In genomic region chr10:65838811-65839210, GRCh38 we compare ENCODE assay signal across 31 cellular contexts.
"Had no signal": no experiment of that assay in that cellular context is flagged by ENCODE, and none has a peak within 500 bp of the region (broad histone marks: within the 10 kb centered on the region; RNA-seq: fewer than 3 reads in every experiment).

No MANE protein-coding gene starts in this region.

- DNase-seq: activated CD4-positive, alpha-beta memory T cell treated with anti-CD3 and anti-CD28 coated beads, Interleukin-2, amount 10 ng/mL, durations not matched to agents 7 days and 5 days; activated CD4-positive, alpha-beta T cell treated with anti-CD3 and anti-CD28 coated beads for 1 hour; activated CD4-positive, alpha-beta T cell treated with anti-CD3 and anti-CD28 coated beads for 48 hours; activated CD4-positive, CD25-positive, alpha-beta regulatory T cell; activated CD8-positive, alpha-beta memory T cell treated with anti-CD3 and anti-CD28 coated beads for 24 hours; activated CD8-positive, alpha-beta memory T cell treated with anti-CD3 and anti-CD28 coated beads, Interleukin-2, amount 10 ng/mL, durations not matched to agents 7 days and 5 days; activated CD8-positive, alpha-beta memory T cell treated with anti-CD3 and anti-CD28 coated beads, Interleukin-2, amount 50 U/mL, for 48 hours; activated effector memory CD4-positive, alpha-beta T cell treated with Interleukin-2 at 50 U/mL for 16 hours; activated naive CD4-positive, alpha-beta T cell; activated naive CD4-positive, alpha-beta T cell treated with anti-CD3 and anti-CD28 coated beads, Interleukin-2, amount 50 U/mL, for 16 hours; activated naive CD8-positive, alpha-beta T cell treated with anti-CD3 and anti-CD28 coated beads for 36 hours; activated T-cell treated with anti-CD3 and anti-CD28 coated beads, Interleukin-2, amount 50 U/mL, for 48 hours; amniotic stem cell; aorta; NCI-H1105; NCI-H1417 treated with DMSO at 0.1 percent for 48 hours; NCI-H187 treated with DMSO at 0.1 percent for 48 hours; NCI-H2081; NCI-H226; NCI-H446 treated with DMSO at 0.1 percent for 48 hours; NCI-H524; NCI-H69; OCI-M1; Peyer's patch; RPMI8226; SHP77 treated with DMSO at 0.1 percent for 48 hours; T-helper 1 cell; T1000; WERI-Rb-1 had no signal

- H3K27me3 ChIP-seq: Peyer's patch had no signal

- H3K4me1 ChIP-seq: Peyer's patch had no signal

- H3K27me3 Mint-ChIP-seq: activated CD4-positive, alpha-beta memory T cell treated with anti-CD3 and anti-CD28 coated beads, Interleukin-2, amount 10 ng/mL, durations not matched to agents 7 days and 5 days; activated CD8-positive, alpha-beta memory T cell treated with anti-CD3 and anti-CD28 coated beads, Interleukin-2, amount 10 ng/mL, durations not matched to agents 7 days and 5 days; activated naive CD8-positive, alpha-beta T cell treated with anti-CD3 and anti-CD28 coated beads for 36 hours had no signal

- H3K27ac ChIP-seq: Peyer's patch, WERI-Rb-1 had no signal

- H3K27ac Mint-ChIP-seq: activated CD4-positive, alpha-beta memory T cell treated with anti-CD3 and anti-CD28 coated beads, Interleukin-2, amount 10 ng/mL, durations not matched to agents 7 days and 5 days; activated CD8-positive, alpha-beta memory T cell treated with anti-CD3 and anti-CD28 coated beads, Interleukin-2, amount 10 ng/mL, durations not matched to agents 7 days and 5 days; activated naive CD8-positive, alpha-beta T cell treated with anti-CD3 and anti-CD28 coated beads for 36 hours had no signal

- H3K4me3 ChIP-seq: K562, Peyer's patch had no signal

- ATAC-seq: activated CD8-positive, alpha-beta memory T cell treated with anti-CD3 and anti-CD28 coated beads, Interleukin-2, amount 10 ng/mL, durations not matched to agents 7 days and 5 days; K562; SK-N-SH treated with all-trans-retinoic acid at 6 μM for 48 hours had no signal

- H3K4me1 Mint-ChIP-seq: activated CD4-positive, alpha-beta memory T cell treated with anti-CD3 and anti-CD28 coated beads, Interleukin-2, amount 10 ng/mL, durations not matched to agents 7 days and 5 days; activated CD8-positive, alpha-beta memory T cell treated with anti-CD3 and anti-CD28 coated beads, Interleukin-2, amount 10 ng/mL, durations not matched to agents 7 days and 5 days; activated naive CD8-positive, alpha-beta T cell treated with anti-CD3 and anti-CD28 coated beads for 36 hours had no signal

- H3K36me3 Mint-ChIP-seq: activated CD8-positive, alpha-beta memory T cell treated with anti-CD3 and anti-CD28 coated beads, Interleukin-2, amount 10 ng/mL, durations not matched to agents 7 days and 5 days; activated naive CD8-positive, alpha-beta T cell treated with anti-CD3 and anti-CD28 coated beads for 36 hours had no signal

- H3K9me3 ChIP-seq: Peyer's patch had no signal

- H3K4me3 Mint-ChIP-seq: activated CD4-positive, alpha-beta memory T cell treated with anti-CD3 and anti-CD28 coated beads, Interleukin-2, amount 10 ng/mL, durations not matched to agents 7 days and 5 days; activated CD8-positive, alpha-beta memory T cell treated with anti-CD3 and anti-CD28 coated beads, Interleukin-2, amount 10 ng/mL, durations not matched to agents 7 days and 5 days; activated naive CD8-positive, alpha-beta T cell treated with anti-CD3 and anti-CD28 coated beads for 36 hours had no signal

- H3K36me3 ChIP-seq: Peyer's patch, WERI-Rb-1 had no signal

- FAIRE-seq: K562 had no signal
